ENCODE assay signal across 8 cellular contexts in the genomic region with DNA sequence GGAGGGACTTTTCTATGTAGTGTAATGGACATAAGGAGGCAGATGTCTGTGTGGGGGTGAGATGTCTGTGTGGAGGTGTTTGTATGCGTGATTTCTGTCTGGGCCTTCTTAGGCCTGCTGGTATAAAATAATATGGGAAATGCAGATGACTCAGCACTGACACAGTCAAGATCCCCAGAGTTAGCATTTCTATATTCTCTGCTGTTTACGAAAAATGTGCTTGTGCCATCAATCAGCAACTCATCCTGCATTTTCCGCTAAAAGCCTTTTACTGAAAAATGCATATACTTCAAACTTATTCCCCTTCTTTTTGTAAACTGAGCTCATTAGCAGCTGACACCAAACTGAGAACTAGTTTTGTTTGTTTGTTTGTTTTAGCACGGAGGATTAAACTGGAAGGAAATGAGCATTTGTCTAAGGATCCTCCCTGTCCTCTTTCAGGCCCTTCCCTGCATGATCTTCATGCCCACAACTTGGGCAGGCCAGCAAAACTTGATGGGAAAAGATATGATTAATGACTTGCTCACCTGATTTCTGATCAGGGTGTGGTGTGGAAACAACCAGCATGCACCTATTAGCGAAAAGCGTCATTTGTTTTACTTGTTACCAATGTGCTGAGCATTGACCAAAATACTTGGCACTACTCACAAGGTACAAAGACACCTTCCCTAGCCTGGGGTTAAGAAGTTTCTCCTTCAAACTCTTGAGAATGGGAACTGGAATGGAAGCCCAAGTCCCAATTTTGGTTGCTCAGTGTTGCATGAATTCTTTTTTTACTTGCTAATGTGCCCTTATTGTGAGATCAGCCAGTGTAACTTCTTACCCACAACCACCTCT.
DNase-seq lines count a peak whose midpoint lies in the region; ATAC-seq, FAIRE-seq and TF ChIP-seq lines count a peak whose summit lies in the region.

No MANE protein-coding gene starts in this region.

- CTCF ChIA-PET in A673 (lab: Charles Lee) (interaction anchor here (0.8 to 1.0 kb wide), 2 partner anchors 88 kb away, joined by 4 to 7 read pairs; no protein-coding TSS in a partner anchor), HCT116 (lab: Charles Lee) (interaction anchor here (0.7 to 1.4 kb wide), 4 partner anchors 88 to 435 kb away, joined by 3 to 8 read pairs (median 4); no protein-coding TSS in a partner anchor)

- DNase-seq in A673 (ENCODE audit: low spot score): no peak
- DNase-seq in HCT116 (ENCODE audit: low read depth, low spot score): no peak
- DNase-seq in astrocyte (ENCODE audit: low read depth): peak; percentile 62
- peak; percentile 53 for DNase-seq in medulla oblongata (ENCODE audit: extremely low spot score)
- no peak for DNase-seq in cerebellar nuclear complex (lab: John Stamatoyannopoulos, UW)
- no peak for DNase-seq in HT-29 (ENCODE audit: low spot score)
- no peak for DNase-seq in iPS-NIHi11 (ENCODE audit: low spot score)

- TF ChIP-seq RAD21 in HCT116 (IDR thresholded peaks at IDR 0.05; ENCODE audit: low read depth): no peak

- no peaks in the 10 kb centered on the region for H3K27me3 Mint-ChIP-seq in astrocyte (ENCODE audit: low read depth, unreplicated experiment)

- H2AFZ ChIP-seq in HCT116 (ENCODE audit: low read depth, low read length, poor library complexity, severe bottlenecking) (no peak overlapping the region), astrocyte (ENCODE audit: low read depth, low read length) (no peak overlapping the region)

- H3K36me3 ChIP-seq in A673 (ENCODE audit: insufficient read depth, low read length, poor library complexity, severe bottlenecking) (no peaks in the 10 kb centered on the region), HCT116 (ENCODE audit: control insufficient read depth in 1 of 2, insufficient read depth in 2 of 2, low read length in 2 of 2) (no peaks in the 10 kb centered on the region), astrocyte (ENCODE audit: insufficient read depth, low read length) (no peaks in the 10 kb centered on the region)

- intact Hi-C loops in A673 (cut with micrococcal nuclease; ENCODE audit: unreplicated experiment): no loop called here
- intact Hi-C loops in HCT116 (cut with micrococcal nuclease): loop anchor here (2.0 to 5.0 kb wide), 4 partner anchors 79 to 619 kb away; no protein-coding TSS in a partner anchor

- TF ChIP-seq CTCF in A673 (conservative IDR thresholded peaks at IDR 0.05; ENCODE audit: low read depth, low read length) (no peak), HCT116 (IDR thresholded peaks at IDR 0.05 in 2 of 3, conservative IDR thresholded peaks at IDR 0.05 in 1 of 3; ENCODE audit: borderline replicate concordance in 1 of 3, insufficient read depth in 1 of 3, low read depth in 2 of 3, low read length in 2 of 3) (no peak), astrocyte (IDR thresholded peaks at IDR 0.05; ENCODE audit: insufficient read depth, low read depth, low read length) (no peak)

- no peak for TF ChIP-seq POLR2A in HCT116 (IDR thresholded peaks at IDR 0.05; ENCODE audit: borderline replicate concordance, extremely low read depth, insufficient read depth, insufficient read length)

- H3K27me3 ChIP-seq in A673 (replicated peaks; ENCODE audit: insufficient read depth, low read depth, low read length, poor library complexity) (no peaks in the 10 kb centered on the region), HCT116 (ENCODE audit: insufficient read depth, low read length) (no peaks in the 10 kb centered on the region), astrocyte (ENCODE audit: insufficient read depth, low read length) (no peaks in the 10 kb centered on the region)

- peaks cover 1% of the 10 kb centered on the region for H3K36me3 Mint-ChIP-seq in astrocyte (ENCODE audit: low read depth, unreplicated experiment)

- peaks cover 26% of the 10 kb centered on the region for H3K79me2 ChIP-seq in HCT116 (ENCODE audit: insufficient read depth, low read length)
- peaks cover 49% of the 10 kb centered on the region for H3K79me2 ChIP-seq in astrocyte (ENCODE audit: insufficient read depth, low read length)

- peak overlapping the region; percentile 88 for H3K27ac ChIP-seq in A673 (ENCODE audit: low read depth, low read length, poor library complexity, severe bottlenecking)
- no peak overlapping the region for H3K27ac ChIP-seq in HCT116 (ENCODE audit: low read depth, low read length)
- peak overlapping the region; percentile 89 for H3K27ac ChIP-seq in astrocyte (ENCODE audit: low read depth, low read length)

- RAD21 ChIA-PET in HCT116 (lab: Charles Lee; ENCODE audit: low non-redundant PET in 1 of 2, low total read pairs in 2 of 2, uncharacterized antibody in 2 of 2, unreplicated experiment in 2 of 2): interaction anchor here (0.6 to 1.4 kb wide), 4 partner anchors 88 to 175 kb away, joined by 3 read pairs; no protein-coding TSS in a partner anchor

- H3K9me3 ChIP-seq in A673 (ENCODE audit: low read depth, low read length, poor library complexity, severe bottlenecking): no peaks in the 10 kb centered on the region
- no peaks in the 10 kb centered on the region for H3K9me3 ChIP-seq in HCT116 (ENCODE audit: control insufficient read depth in 1 of 2, insufficient read depth in 1 of 2, low read depth in 1 of 2, low read length in 2 of 2)
- no peaks in the 10 kb centered on the region for H3K9me3 ChIP-seq in astrocyte (ENCODE audit: insufficient read depth, low read depth, low read length)

- H3K9me3 Mint-ChIP-seq in astrocyte (ENCODE audit: unreplicated experiment): no peaks in the 10 kb centered on the region

- H3K4me3 ChIP-seq in A673 (ENCODE audit: low read depth, low read length, poor library complexity, severe bottlenecking): peak overlapping the region; percentile 24
- no peak overlapping the region for H3K4me3 ChIP-seq in HCT116 (replicated peaks in 1 of 2; ENCODE audit: low read depth in 1 of 2, low read length in 2 of 2)
- H3K4me3 ChIP-seq in astrocyte (ENCODE audit: insufficient read depth, low read depth, low read length): peak overlapping the region; percentile 87

- BruUV-seq in A673 (replicated peaks; lab: Mats Ljungman, UMichigan) (no TSS peak), HCT116 (replicated peaks; lab: Mats Ljungman, UMichigan) (no TSS peak)

- no peaks in the 10 kb centered on the region for H3K9me2 ChIP-seq in HCT116 (ENCODE audit: insufficient read depth)

- H3K9ac ChIP-seq in HCT116 (ENCODE audit: low read length) (peak overlapping the region; percentile 5; the same call in 1 of the 2 replicates), astrocyte (ENCODE audit: low read length) (peak overlapping the region; percentile 94)

- ATAC-seq in HCT116 (no peak), GM21367 (IDR thresholded peaks at IDR 0.05; ENCODE audit: unreplicated experiment) (no peak)

- H3K4me2 ChIP-seq in HCT116 (ENCODE audit: low read length) (peak overlapping the region; percentile 87), astrocyte (ENCODE audit: low read length) (peak overlapping the region; percentile 96)

- H4K20me1 ChIP-seq in HCT116 (ENCODE audit: insufficient read depth): 0 out of 2 replicates have a peak, but pooled peaks cover 6% of the 10 kb centered on the region
- H4K20me1 ChIP-seq in astrocyte (ENCODE audit: insufficient read depth, low read length): peaks cover 26% of the 10 kb centered on the region

- peaks cover 46% of the 10 kb centered on the region for H3K4me1 ChIP-seq in A673 (ENCODE audit: insufficient read depth, low read length, poor library complexity, severe bottlenecking)
- H3K4me1 ChIP-seq in HCT116 (ENCODE audit: control insufficient read depth in 1 of 2, insufficient read depth in 2 of 2, low read length in 2 of 2): peaks cover 30 to 51% of the 10 kb centered on the region in 2 experiments; a peak in 3 of 4 replicates
- peaks cover 49% of the 10 kb centered on the region for H3K4me1 ChIP-seq in astrocyte (ENCODE audit: insufficient read depth, low read length)

- peak overlapping the region; percentile 82 for H3K4me3 Mint-ChIP-seq in astrocyte (ENCODE audit: unreplicated experiment)

- POLR2A ChIA-PET in A673 (lab: Charles Lee; ENCODE audit: low non-redundant PET) (no interaction called here), HCT116 (lab: Charles Lee) (no interaction called here)

- peaks cover 30% of the 10 kb centered on the region for H3K4me1 Mint-ChIP-seq in astrocyte (ENCODE audit: low read depth, unreplicated experiment)

- peak overlapping the region; percentile 97 for H3K27ac Mint-ChIP-seq in astrocyte (ENCODE audit: unreplicated experiment)

- FAIRE-seq in astrocyte (lab: Jason Lieb, UNC): no peak

TF ChIP-seq in HCT116, 20 proteins besides CTCF, POLR2A, EP300 and RAD21:
- no peak for TF ChIP-seq ATF3 (IDR thresholded peaks at IDR 0.05)
- 0 out of 2 replicates have a peak, but pooled peaks have one; percentile 32 for TF ChIP-seq FOSL1 (IDR thresholded peaks at IDR 0.05; ENCODE audit: low read depth)
- TF ChIP-seq, protein P1, sequence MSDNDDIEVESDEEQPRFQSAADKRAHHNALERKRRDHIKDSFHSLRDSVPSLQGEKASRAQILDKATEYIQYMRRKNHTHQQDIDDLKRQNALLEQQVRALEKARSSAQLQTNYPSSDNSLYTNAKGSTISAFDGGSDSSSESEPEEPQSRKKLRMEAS (IDR thresholded peaks at IDR 0.05): peak; percentile 21; the same call in 1 of the 2 replicates
- no peak; the same call in 1 of the 2 replicates for TF ChIP-seq SP1 (IDR thresholded peaks at IDR 0.05; ENCODE audit: low read depth)

Comparison
In these comparisons a context has a peak if more than half of its experiments do, and no peak if none do; other contexts are left out.
1. DNase-seq: peak in astrocyte (single experiment) and medulla oblongata (single experiment); none in A673 (single experiment), HCT116 (single experiment), cerebellar nuclear complex (0 of 2), HT-29 (single experiment) and iPS-NIHi11 (single experiment).
2. H3K4me3 ChIP-seq: peak in A673 (single experiment) and astrocyte (single experiment); none in HCT116 (0 of 2).